Comparison of ENCODE assay signal across 8 cellular contexts in genomic region chr2:72145658-72146329, GRCh38. TPM values are rescaled to one million over a fixed set of nuclear protein-coding genes. Genes with fewer than 3 reads are reported as not detected.
DNase-seq lines count a peak whose midpoint lies in the region; ATAC-seq, FAIRE-seq and TF ChIP-seq lines count a peak whose summit lies in the region.

No MANE protein-coding gene starts in this region.

- H3K9me3 ChIP-seq in CD8-positive, alpha-beta memory T cell (ENCODE audit: low read length): no peaks in the 10 kb centered on the region

- peaks cover 53 to 73% of the 10 kb centered on the region in 2 donors for H3K27me3 Mint-ChIP-seq in CD8-positive, alpha-beta memory T cell
- H3K27me3 Mint-ChIP-seq in osteocyte (ENCODE audit: unreplicated experiment): peaks cover 50% of the 10 kb centered on the region

- peak overlapping the region; percentile 65 to 84 (median 73) for H3K4me3 Mint-ChIP-seq in CD8-positive, alpha-beta memory T cell
- peak overlapping the region; percentile 74 for H3K4me3 Mint-ChIP-seq in osteocyte (ENCODE audit: unreplicated experiment)

- H3K9me3 Mint-ChIP-seq in CD8-positive, alpha-beta memory T cell: peaks cover 0 to 6% (median 3%) of the 10 kb centered on the region in 5 donors
- no peaks in the 10 kb centered on the region for H3K9me3 Mint-ChIP-seq in osteocyte (ENCODE audit: unreplicated experiment)

- DNase-seq in CD8-positive, alpha-beta memory T cell: peak in 1 of 5 donors; percentile 7
- DNase-seq in SK-MEL-5 (ENCODE audit: low read depth, low spot score) (peak; percentile 60), fibroblast of pulmonary artery (ENCODE audit: low read depth) (no peak), osteocyte (ENCODE audit: extremely low spot score, unreplicated experiment) (peak; percentile 56), kidney tubule cell (ENCODE audit: low spot score) (no peak), H54 (ENCODE audit: insufficient read length, low spot score) (no peak), HK-2 (ENCODE audit: unreplicated experiment) (no peak)

- no peaks in the 10 kb centered on the region for H3K36me3 ChIP-seq in CD8-positive, alpha-beta memory T cell (ENCODE audit: insufficient read depth, low read length)

- in situ Hi-C loops in SK-MEL-5 (cut with HindIII; ENCODE audit: low pct_unique_long_range_greater_than_20kb, low sequenced_read_pairs): no loop called here

- TF ChIP-seq POLR2A in H54 (IDR thresholded peaks at IDR 0.05; ENCODE audit: low read depth, low read length): no peak

- ATAC-seq in HG03108 (IDR thresholded peaks at IDR 0.05; ENCODE audit: unreplicated experiment): no peak

- H3K4me3 ChIP-seq in CD8-positive, alpha-beta memory T cell (ENCODE audit: low read length): no peak overlapping the region
- H3K4me3 ChIP-seq in fibroblast of pulmonary artery (replicated peaks; ENCODE audit: low read depth, low read length): peak overlapping the region; percentile 28

- TF ChIP-seq CTCF in fibroblast of pulmonary artery (IDR thresholded peaks at IDR 0.05; ENCODE audit: low read length, missing control alignments) (no peak), osteocyte (IDR thresholded peaks at IDR 0.05) (no peak)

- no peaks in the 10 kb centered on the region for H3K36me3 Mint-ChIP-seq in CD8-positive, alpha-beta memory T cell
- peaks cover 3% of the 10 kb centered on the region for H3K36me3 Mint-ChIP-seq in osteocyte (ENCODE audit: unreplicated experiment)

- H3K27ac ChIP-seq in CD8-positive, alpha-beta memory T cell (ENCODE audit: low read depth, low read length): no peak overlapping the region

- H3K4me1 ChIP-seq in CD8-positive, alpha-beta memory T cell (ENCODE audit: insufficient read depth, low read length): peaks cover 12% of the 10 kb centered on the region

- CTCF ChIA-PET in CD8-positive, alpha-beta memory T cell (lab: Charles Lee): no interaction called here

- POLR2A ChIA-PET in CD8-positive, alpha-beta memory T cell (lab: Charles Lee): no interaction called here

- FAIRE-seq in H54 (lab: Jason Lieb, UNC): no peak

- peaks cover 34 to 57% (median 51%) of the 10 kb centered on the region in 3 donors for H3K4me1 Mint-ChIP-seq in CD8-positive, alpha-beta memory T cell
- H3K4me1 Mint-ChIP-seq in osteocyte (ENCODE audit: unreplicated experiment): peaks cover 54% of the 10 kb centered on the region

- H3K27ac Mint-ChIP-seq in CD8-positive, alpha-beta memory T cell: no peak overlapping the region
- peak overlapping the region; percentile 31 for H3K27ac Mint-ChIP-seq in osteocyte (ENCODE audit: unreplicated experiment)

- H3K27me3 ChIP-seq in CD8-positive, alpha-beta memory T cell (ENCODE audit: insufficient read depth, low read length, poor library complexity, severe bottlenecking): peaks cover 41% of the 10 kb centered on the region

RNA-seq across cellular contexts. Expression of gene CYP26B1, which starts 1.9 kb away (rescaled TPM):
- total RNA-seq in CD8-positive, alpha-beta memory T cell: not detected
- polyA plus RNA-seq in CD8-positive, alpha-beta memory T cell: not detected
- total RNA-seq in SK-MEL-5 (2014; rRNA removed; shearing (Covaris generic)): 1.8 and 1.9 TPM in 2 replicates
- 4.6 and 6.0 TPM in 2 replicates for polyA plus RNA-seq in SK-MEL-5 (2015; cell fraction: cytosol; rRNA removed)
- polyA plus RNA-seq in SK-MEL-5 (2015; cell fraction: nucleus; rRNA removed): 19.5 and 45.4 TPM in 2 replicates
- 0.89 and 1.3 TPM in 2 replicates for total RNA-seq in osteocyte

Comparison
In these comparisons a context has a peak if more than half of its experiments do, and no peak if none do; other contexts are left out.
1. DNase-seq: peak in SK-MEL-5 (single experiment) and osteocyte (single experiment); none in fibroblast of pulmonary artery (single experiment), kidney tubule cell (single experiment), H54 (single experiment) and HK-2 (single experiment).